3 cellular contexts compared by ENCODE assay signal in the genomic region with DNA sequence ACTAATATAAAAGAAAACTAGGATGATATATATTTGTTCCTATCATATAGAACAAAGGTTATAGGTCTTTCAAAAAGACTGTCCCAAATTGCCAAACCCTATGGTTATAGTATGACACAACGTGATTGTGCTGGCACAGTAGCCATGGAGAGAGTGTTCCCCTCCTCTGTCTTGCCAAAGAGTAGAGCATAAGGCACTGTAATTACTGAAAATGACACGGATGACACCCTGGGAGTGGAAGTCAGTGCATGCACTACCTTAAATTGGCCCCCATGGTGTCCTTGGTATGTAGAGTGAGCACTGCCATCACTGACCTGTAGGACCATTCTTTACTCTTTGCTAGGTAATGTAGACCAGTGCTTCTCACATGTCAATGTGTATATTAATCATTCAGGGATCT. TPM values are rescaled to one million over a fixed set of nuclear protein-coding genes. Genes with fewer than 3 reads are reported as not detected.
"Had no signal": no experiment of that assay in that cellular context is flagged by ENCODE, and none has a peak within 500 bp of the region (broad histone marks: within the 10 kb centered on the region; RNA-seq: fewer than 3 reads in every experiment).

No MANE protein-coding gene starts in this region.

RNA-seq across cellular contexts. Expression of gene OR2A1, which starts 7.1 kb away (rescaled TPM):
- total RNA-seq: LHCN-M2, MCF 10A, NCI-H460 had no signal

RNA-seq across cellular contexts. Expression of gene OR2A7, which starts 40.6 kb away (rescaled TPM):
- total RNA-seq: LHCN-M2, NCI-H460 had no signal
